Comparison of ENCODE assay signal across 1 cellular context in the genomic region with DNA sequence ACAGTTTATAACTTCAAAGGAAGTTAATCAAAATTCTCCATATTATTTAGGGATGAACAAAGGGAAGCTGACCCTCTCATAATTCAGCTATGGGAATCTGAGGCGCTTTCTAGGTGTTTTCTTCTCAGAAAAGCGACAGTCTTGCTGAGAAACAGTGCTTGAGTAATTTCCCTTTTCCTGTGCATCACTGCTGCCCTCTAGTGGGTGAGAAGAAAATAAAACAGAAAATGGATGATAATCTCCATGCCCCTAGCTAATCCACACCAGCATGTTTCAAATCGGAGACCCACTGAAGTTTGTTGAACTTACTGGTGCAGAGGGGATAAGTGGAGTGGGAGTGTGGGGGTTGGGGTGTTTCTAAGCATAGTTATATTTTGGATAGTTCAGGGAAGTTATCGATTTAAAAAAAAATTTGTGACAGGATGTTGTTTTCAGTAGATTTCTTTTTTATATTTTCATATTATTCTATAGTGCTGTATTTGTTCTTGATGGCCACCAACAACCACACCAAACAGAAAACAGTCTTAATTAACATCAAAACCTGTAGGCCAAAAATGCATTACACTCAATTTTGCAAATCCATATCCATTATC.
A peak's percentile ranks its signal among the peaks of the same experiment; 100 is the strongest.
TF ChIP-seq lines count a peak whose summit lies in the region.

No MANE protein-coding gene starts in this region.

TF ChIP-seq in K562, 482 proteins besides CTCF, POLR2A, EP300 and RAD21 (continued from another document):
- TF ChIP-seq SMARCC2 (IDR thresholded peaks at IDR 0.05; ENCODE audit: low read depth), result no peak
- TF ChIP-seq TFAM (CRISPR knock-in tag; conservative IDR thresholded peaks at IDR 0.05), result no peak
- no peak for TF ChIP-seq EGR1 (conservative IDR thresholded peaks at IDR 0.05)
- no peak for TF ChIP-seq ARHGAP35 (IDR thresholded peaks at IDR 0.05; ENCODE audit: partially characterized antibody)
- TF ChIP-seq, protein P1, sequence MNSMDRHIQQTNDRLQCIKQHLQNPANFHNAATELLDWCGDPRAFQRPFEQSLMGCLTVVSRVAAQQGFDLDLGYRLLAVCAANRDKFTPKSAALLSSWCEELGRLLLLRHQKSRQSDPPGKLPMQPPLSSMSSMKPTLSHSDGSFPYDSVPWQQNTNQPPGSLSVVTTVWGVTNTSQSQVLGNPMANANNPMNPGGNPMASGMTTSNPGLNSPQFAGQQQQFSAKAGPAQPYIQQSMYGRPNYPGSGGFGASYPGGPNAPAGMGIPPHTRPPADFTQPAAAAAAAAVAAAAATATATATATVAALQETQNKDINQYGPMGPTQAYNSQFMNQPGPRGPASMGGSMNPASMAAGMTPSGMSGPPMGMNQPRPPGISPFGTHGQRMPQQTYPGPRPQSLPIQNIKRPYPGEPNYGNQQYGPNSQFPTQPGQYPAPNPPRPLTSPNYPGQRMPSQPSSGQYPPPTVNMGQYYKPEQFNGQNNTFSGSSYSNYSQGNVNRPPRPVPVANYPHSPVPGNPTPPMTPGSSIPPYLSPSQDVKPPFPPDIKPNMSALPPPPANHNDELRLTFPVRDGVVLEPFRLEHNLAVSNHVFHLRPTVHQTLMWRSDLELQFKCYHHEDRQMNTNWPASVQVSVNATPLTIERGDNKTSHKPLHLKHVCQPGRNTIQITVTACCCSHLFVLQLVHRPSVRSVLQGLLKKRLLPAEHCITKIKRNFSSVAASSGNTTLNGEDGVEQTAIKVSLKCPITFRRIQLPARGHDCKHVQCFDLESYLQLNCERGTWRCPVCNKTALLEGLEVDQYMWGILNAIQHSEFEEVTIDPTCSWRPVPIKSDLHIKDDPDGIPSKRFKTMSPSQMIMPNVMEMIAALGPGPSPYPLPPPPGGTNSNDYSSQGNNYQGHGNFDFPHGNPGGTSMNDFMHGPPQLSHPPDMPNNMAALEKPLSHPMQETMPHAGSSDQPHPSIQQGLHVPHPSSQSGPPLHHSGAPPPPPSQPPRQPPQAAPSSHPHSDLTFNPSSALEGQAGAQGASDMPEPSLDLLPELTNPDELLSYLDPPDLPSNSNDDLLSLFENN (IDR thresholded peaks at IDR 0.05; ENCODE audit: low read depth in 2 of 2, low read length in 2 of 2), result no peak
- no peak for TF ChIP-seq SIN3B (IDR thresholded peaks at IDR 0.05; ENCODE audit: low read depth)
- no peak for TF ChIP-seq LEF1 (IDR thresholded peaks at IDR 0.05)
- TF ChIP-seq CEBPG (CRISPR knock-in tag; IDR thresholded peaks at IDR 0.05), result no peak
- 0 out of 4 replicates have a peak, but pooled peaks of 1 of the 2 experiments have one; percentile 13 for TF ChIP-seq CEBPG (tag; conservative IDR thresholded peaks at IDR 0.05 in 1 of 2, IDR thresholded peaks at IDR 0.05 in 1 of 2)
- no peak for TF ChIP-seq ZNF3 (CRISPR knock-in tag; IDR thresholded peaks at IDR 0.05)
- TF ChIP-seq, protein P2, sequence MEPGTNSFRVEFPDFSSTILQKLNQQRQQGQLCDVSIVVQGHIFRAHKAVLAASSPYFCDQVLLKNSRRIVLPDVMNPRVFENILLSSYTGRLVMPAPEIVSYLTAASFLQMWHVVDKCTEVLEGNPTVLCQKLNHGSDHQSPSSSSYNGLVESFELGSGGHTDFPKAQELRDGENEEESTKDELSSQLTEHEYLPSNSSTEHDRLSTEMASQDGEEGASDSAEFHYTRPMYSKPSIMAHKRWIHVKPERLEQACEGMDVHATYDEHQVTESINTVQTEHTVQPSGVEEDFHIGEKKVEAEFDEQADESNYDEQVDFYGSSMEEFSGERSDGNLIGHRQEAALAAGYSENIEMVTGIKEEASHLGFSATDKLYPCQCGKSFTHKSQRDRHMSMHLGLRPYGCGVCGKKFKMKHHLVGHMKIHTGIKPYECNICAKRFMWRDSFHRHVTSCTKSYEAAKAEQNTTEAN (CRISPR knock-in tag; IDR thresholded peaks at IDR 0.05), result no peak
- no peak for TF ChIP-seq ZNF408 (CRISPR knock-in tag; IDR thresholded peaks at IDR 0.05; ENCODE audit: low read depth)
- TF ChIP-seq MAFK (IDR thresholded peaks at IDR 0.05; ENCODE audit: low read length), result no peak
- no peak for TF ChIP-seq ZNF384 (IDR thresholded peaks at IDR 0.05; ENCODE audit: low read depth, low read length)
- TF ChIP-seq GABPB1 (CRISPR knock-in tag; IDR thresholded peaks at IDR 0.05), result no peak
- no peak for TF ChIP-seq HDAC2 (IDR thresholded peaks at IDR 0.05)
- TF ChIP-seq, protein P3, sequence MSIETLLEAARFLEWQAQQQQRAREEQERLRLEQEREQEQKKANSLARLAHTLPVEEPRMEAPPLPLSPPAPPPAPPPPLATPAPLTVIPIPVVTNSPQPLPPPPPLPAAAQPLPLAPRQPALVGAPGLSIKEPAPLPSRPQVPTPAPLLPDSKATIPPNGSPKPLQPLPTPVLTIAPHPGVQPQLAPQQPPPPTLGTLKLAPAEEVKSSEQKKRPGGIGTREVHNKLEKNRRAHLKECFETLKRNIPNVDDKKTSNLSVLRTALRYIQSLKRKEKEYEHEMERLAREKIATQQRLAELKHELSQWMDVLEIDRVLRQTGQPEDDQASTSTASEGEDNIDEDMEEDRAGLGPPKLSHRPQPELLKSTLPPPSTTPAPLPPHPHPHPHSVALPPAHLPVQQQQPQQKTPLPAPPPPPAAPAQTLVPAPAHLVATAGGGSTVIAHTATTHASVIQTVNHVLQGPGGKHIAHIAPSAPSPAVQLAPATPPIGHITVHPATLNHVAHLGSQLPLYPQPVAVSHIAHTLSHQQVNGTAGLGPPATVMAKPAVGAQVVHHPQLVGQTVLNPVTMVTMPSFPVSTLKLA (conservative IDR thresholded peaks at IDR 0.05), result no peak
- TF ChIP-seq NFIX (CRISPR knock-in tag; IDR thresholded peaks at IDR 0.05; ENCODE audit: low read depth), result no peak
- no peak for TF ChIP-seq CHD4 (IDR thresholded peaks at IDR 0.05; ENCODE audit: insufficient read depth, insufficient replicate concordance, low read depth, low read length, poor library complexity, severe bottlenecking)
- TF ChIP-seq ZNF436 (CRISPR knock-in tag; IDR thresholded peaks at IDR 0.05), result no peak
- TF ChIP-seq PHTF2 (CRISPR knock-in tag; IDR thresholded peaks at IDR 0.05), result no peak
- TF ChIP-seq, protein P4, sequence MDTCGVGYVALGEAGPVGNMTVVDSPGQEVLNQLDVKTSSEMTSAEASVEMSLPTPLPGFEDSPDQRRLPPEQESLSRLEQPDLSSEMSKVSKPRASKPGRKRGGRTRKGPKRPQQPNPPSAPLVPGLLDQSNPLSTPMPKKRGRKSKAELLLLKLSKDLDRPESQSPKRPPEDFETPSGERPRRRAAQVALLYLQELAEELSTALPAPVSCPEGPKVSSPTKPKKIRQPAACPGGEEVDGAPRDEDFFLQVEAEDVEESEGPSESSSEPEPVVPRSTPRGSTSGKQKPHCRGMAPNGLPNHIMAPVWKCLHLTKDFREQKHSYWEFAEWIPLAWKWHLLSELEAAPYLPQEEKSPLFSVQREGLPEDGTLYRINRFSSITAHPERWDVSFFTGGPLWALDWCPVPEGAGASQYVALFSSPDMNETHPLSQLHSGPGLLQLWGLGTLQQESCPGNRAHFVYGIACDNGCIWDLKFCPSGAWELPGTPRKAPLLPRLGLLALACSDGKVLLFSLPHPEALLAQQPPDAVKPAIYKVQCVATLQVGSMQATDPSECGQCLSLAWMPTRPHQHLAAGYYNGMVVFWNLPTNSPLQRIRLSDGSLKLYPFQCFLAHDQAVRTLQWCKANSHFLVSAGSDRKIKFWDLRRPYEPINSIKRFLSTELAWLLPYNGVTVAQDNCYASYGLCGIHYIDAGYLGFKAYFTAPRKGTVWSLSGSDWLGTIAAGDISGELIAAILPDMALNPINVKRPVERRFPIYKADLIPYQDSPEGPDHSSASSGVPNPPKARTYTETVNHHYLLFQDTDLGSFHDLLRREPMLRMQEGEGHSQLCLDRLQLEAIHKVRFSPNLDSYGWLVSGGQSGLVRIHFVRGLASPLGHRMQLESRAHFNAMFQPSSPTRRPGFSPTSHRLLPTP (IDR thresholded peaks at IDR 0.05; ENCODE audit: borderline replicate concordance, extremely low read depth, insufficient read length), result no peak
- TF ChIP-seq MIER1 (IDR thresholded peaks at IDR 0.05; ENCODE audit: low read depth), result no peak
- TF ChIP-seq LARP7 (IDR thresholded peaks at IDR 0.05), result no peak
- TF ChIP-seq CEBPB (tag; IDR thresholded peaks at IDR 0.05), result 0 out of 2 replicates have a peak, but pooled peaks have one; percentile 31
- no peak for TF ChIP-seq ZFX (CRISPR knock-in tag; IDR thresholded peaks at IDR 0.05)
- peak in 1 of 3 experiments; percentile 14 for TF ChIP-seq YY1 (IDR thresholded peaks at IDR 0.05; ENCODE audit: borderline replicate concordance in 1 of 3, control insufficient read depth in 1 of 3, extremely low read depth in 1 of 3, insufficient read depth in 3 of 3, insufficient read length in 1 of 3, insufficient replicate concordance in 2 of 3, low read depth in 1 of 3, low read length in 2 of 3)
- TF ChIP-seq KLF6 (CRISPR knock-in tag; IDR thresholded peaks at IDR 0.05; ENCODE audit: borderline replicate concordance), result no peak
- 0 out of 2 replicates have a peak, but pooled peaks have one; percentile 41 for TF ChIP-seq SMC3 (conservative IDR thresholded peaks at IDR 0.05; ENCODE audit: insufficient read depth, low read depth, low read length)
- TF ChIP-seq, protein P5, sequence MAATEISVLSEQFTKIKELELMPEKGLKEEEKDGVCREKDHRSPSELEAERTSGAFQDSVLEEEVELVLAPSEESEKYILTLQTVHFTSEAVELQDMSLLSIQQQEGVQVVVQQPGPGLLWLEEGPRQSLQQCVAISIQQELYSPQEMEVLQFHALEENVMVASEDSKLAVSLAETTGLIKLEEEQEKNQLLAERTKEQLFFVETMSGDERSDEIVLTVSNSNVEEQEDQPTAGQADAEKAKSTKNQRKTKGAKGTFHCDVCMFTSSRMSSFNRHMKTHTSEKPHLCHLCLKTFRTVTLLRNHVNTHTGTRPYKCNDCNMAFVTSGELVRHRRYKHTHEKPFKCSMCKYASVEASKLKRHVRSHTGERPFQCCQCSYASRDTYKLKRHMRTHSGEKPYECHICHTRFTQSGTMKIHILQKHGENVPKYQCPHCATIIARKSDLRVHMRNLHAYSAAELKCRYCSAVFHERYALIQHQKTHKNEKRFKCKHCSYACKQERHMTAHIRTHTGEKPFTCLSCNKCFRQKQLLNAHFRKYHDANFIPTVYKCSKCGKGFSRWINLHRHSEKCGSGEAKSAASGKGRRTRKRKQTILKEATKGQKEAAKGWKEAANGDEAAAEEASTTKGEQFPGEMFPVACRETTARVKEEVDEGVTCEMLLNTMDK (IDR thresholded peaks at IDR 0.05; ENCODE audit: borderline replicate concordance, insufficient read depth, low read depth, low read length, poor library complexity, severe bottlenecking), result peak; percentile 1
- no peak for TF ChIP-seq FOXM1 (IDR thresholded peaks at IDR 0.05; ENCODE audit: low read depth)
- no peak for TF ChIP-seq FOXM1 (CRISPR knock-in tag; IDR thresholded peaks at IDR 0.05; ENCODE audit: low read depth)
- no peak for TF ChIP-seq ZNF696 (CRISPR knock-in tag; conservative IDR thresholded peaks at IDR 0.05)
- no peak for TF ChIP-seq GATAD2A (IDR thresholded peaks at IDR 0.05)
TF ChIP-seq in K562: peak in this region for 6.
